In the genomic region with DNA sequence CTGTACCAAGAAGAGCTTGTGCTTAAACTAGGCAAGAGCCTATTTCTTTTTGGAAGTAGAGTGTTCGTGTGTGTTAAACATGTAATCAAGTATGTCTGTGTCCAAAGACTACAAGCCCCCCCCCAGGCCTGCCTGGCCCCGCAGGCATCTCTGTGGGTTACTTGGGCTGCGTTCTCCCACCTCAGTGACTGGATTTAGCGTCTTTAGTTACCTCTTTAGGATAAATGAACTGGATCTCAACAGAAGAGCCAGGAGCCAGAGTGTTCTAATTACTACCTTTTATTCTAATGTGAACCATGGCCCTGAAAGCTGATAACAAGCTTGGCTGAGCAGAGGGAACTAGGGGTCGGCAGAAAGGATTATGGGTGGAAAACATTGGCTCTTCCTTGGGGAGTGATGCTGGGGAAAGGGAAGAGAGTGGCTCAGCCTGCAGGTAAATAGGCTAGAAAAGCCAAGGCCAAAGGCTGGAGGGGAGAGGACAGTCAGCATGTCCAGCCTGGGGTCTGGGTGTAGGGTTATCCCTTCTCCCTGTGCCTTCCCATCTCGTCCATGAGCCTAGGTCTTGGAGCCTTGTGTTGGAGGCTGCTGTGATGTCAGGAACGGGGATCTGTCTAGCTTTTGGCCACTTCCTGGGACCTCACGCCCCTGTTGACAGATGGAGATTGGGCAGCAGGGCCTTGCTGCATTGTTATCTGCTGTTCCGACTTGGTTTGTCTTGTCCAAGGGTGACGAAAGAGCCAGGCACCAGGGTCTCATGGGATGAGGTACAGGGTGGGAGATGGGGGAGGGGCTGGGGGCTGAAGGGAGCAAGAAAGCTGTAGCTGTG, we compare ENCODE assay signal across 18 cellular contexts. TPM values are rescaled to one million over a fixed set of nuclear protein-coding genes. Genes with fewer than 3 reads are reported as not detected.
DNase-seq lines count a peak whose midpoint lies in the region; ATAC-seq, FAIRE-seq and TF ChIP-seq lines count a peak whose summit lies in the region.
"Had no signal": no experiment of that assay in that cellular context is flagged by ENCODE, and none has a peak within 500 bp of the region (broad histone marks: within the 10 kb centered on the region; RNA-seq: fewer than 3 reads in every experiment).

No MANE protein-coding gene starts in this region.

- H3K27ac Mint-ChIP-seq in activated CD8-positive, alpha-beta memory T cell treated with anti-CD3 and anti-CD28 coated beads, Interleukin-2, amount 10 ng/mL, durations not matched to agents 7 days and 5 days = peak overlapping the region; percentile 82

- ATAC-seq in activated CD8-positive, alpha-beta memory T cell treated with anti-CD3 and anti-CD28 coated beads, Interleukin-2, amount 10 ng/mL, durations not matched to agents 7 days and 5 days = no peak
- no peak; the same call in 2 of the 3 replicates for ATAC-seq in K562
- ATAC-seq in HG03139 (IDR thresholded peaks at IDR 0.05; ENCODE audit: unreplicated experiment) = no peak
- no peak for ATAC-seq in HG03565 (IDR thresholded peaks at IDR 0.05; ENCODE audit: unreplicated experiment)
- ATAC-seq: A549, esophagus mucosa had no signal

- no TSS peak for BruUV-seq in K562 (replicated peaks; lab: Mats Ljungman, UMichigan)

- no peak for DNase-seq in activated CD8-positive, alpha-beta memory T cell treated with anti-CD3 and anti-CD28 coated beads, Interleukin-2, amount 10 ng/mL, durations not matched to agents 7 days and 5 days
- no peak for DNase-seq in activated CD8-positive, alpha-beta memory T cell treated with anti-CD3 and anti-CD28 coated beads, Interleukin-2, amount 50 U/mL, for 48 hours
- DNase-seq in K562 (ENCODE audit: extremely low read depth in 1 of 4, low spot score in 3 of 4) (no peak), osteoblast (ENCODE audit: insufficient read length, low spot score, missing footprints) (peak; percentile 49), ovary (no peak)
- DNase-seq: activated effector memory CD4-positive, alpha-beta T cell treated with anti-CD3 and anti-CD28 coated beads, Interleukin-2, amount 50 U/mL, for 16 hours; hypothalamus; MM.1S; NCI-H2029 treated with DMSO at 0.1 percent for 48 hours had no signal

- no peak overlapping the region for H3K4me3 ChIP-seq in OCI-LY1 (ENCODE audit: low read depth, low read length, poor library complexity, severe bottlenecking)
- H3K4me3 ChIP-seq in K562 = no peak overlapping the region
- no peak overlapping the region for H3K4me3 ChIP-seq in osteoblast (ENCODE audit: insufficient read depth, low read length)
- no peak overlapping the region for H3K4me3 ChIP-seq in ovary
- H3K4me3 ChIP-seq: A549, lung had no signal

- H3K4me1 Mint-ChIP-seq in activated CD8-positive, alpha-beta memory T cell treated with anti-CD3 and anti-CD28 coated beads, Interleukin-2, amount 10 ng/mL, durations not matched to agents 7 days and 5 days = peaks cover 33% of the 10 kb centered on the region

- no peak overlapping the region for H3K9ac ChIP-seq in OCI-LY1 (ENCODE audit: low read length)
- peak overlapping the region in 1 of 2 experiments; percentile 71; a peak in 1 of 4 replicates for H3K9ac ChIP-seq in K562 (ENCODE audit: insufficient read depth in 1 of 2, low read depth in 2 of 2, low read length in 2 of 2)

- H3K9me2 ChIP-seq in OCI-LY1 (ENCODE audit: low read depth, low read length) = no peaks in the 10 kb centered on the region

- TF ChIP-seq POLR2A in K562 (conservative IDR thresholded peaks at IDR 0.05) (peak; percentile 21; the same call in 1 of the 2 replicates), ovary (IDR thresholded peaks at IDR 0.05) (no peak)

- peaks cover 6% of the 10 kb centered on the region for H3K4me1 ChIP-seq in OCI-LY1 (ENCODE audit: insufficient read depth, low read length, severe bottlenecking)
- H3K4me1 ChIP-seq in K562 (replicated peaks in 1 of 2; ENCODE audit: control insufficient read depth in 2 of 2, insufficient read depth in 2 of 2, low read length in 2 of 2) = peaks cover 5 to 10% of the 10 kb centered on the region in 2 experiments; a peak in 3 of 5 replicates
- H3K4me1 ChIP-seq in osteoblast (ENCODE audit: insufficient read depth, low read length) = no peaks in the 10 kb centered on the region
- peaks cover 4% of the 10 kb centered on the region for H3K4me1 ChIP-seq in ovary (ENCODE audit: insufficient read depth)
- H3K4me1 ChIP-seq: A549 had no signal

- in situ Hi-C loops in K562 (cut with MboI) = no loop called here

- no peaks in the 10 kb centered on the region for H3K79me2 ChIP-seq in OCI-LY1 (ENCODE audit: insufficient read depth, low read length)
- no peaks in the 10 kb centered on the region for H3K79me2 ChIP-seq in K562 (ENCODE audit: control insufficient read depth, insufficient read depth, low read length)
- no peaks in the 10 kb centered on the region for H3K79me2 ChIP-seq in osteoblast (ENCODE audit: insufficient read depth, low read length)

- H3K9me1 ChIP-seq in K562 (ENCODE audit: control insufficient read depth, insufficient read depth, low read length) = peaks cover 8% of the 10 kb centered on the region

- H3K36me3 ChIP-seq in OCI-LY1 (ENCODE audit: insufficient read depth, low read length) (peaks cover 90% of the 10 kb centered on the region), K562 (ENCODE audit: control insufficient read depth, insufficient read depth, low read length) (peaks cover 55% of the 10 kb centered on the region; the same call in 2 of the 3 replicates), osteoblast (ENCODE audit: insufficient read depth, low read length) (peaks cover 29% of the 10 kb centered on the region), ovary (no peaks in the 10 kb centered on the region)

- H2AFZ ChIP-seq in OCI-LY1 (ENCODE audit: low read length) = no peak overlapping the region
- H2AFZ ChIP-seq in K562 (ENCODE audit: low read depth, low read length) = no peak overlapping the region
- no peak overlapping the region for H2AFZ ChIP-seq in osteoblast (ENCODE audit: low read length)

- POLR2A ChIA-PET in K562 (lab: Yijun Ruan, JAX) = interaction anchor here (0.6 to 2.2 kb wide), 3 partner anchors 9 to 38 kb away, joined by 3 to 7 read pairs (median 3); no protein-coding TSS in a partner anchor

- no peak for FAIRE-seq in K562 (lab: Jason Lieb, UNC)
- FAIRE-seq: A549, urothelium cell line had no signal

- TF ChIP-seq EP300 in K562 (IDR thresholded peaks at IDR 0.05; ENCODE audit: low read length) (no peak), ovary (IDR thresholded peaks at IDR 0.05) (no peak)

- intact Hi-C loops in K562 (cut with micrococcal nuclease) (no loop called here), ovary (cut with DNase I) (no loop called here)

- no peaks in the 10 kb centered on the region for H3F3A ChIP-seq in OCI-LY1 (ENCODE audit: insufficient read depth, low read length)

- H3K27ac ChIP-seq in OCI-LY1 (ENCODE audit: low read depth, low read length, poor library complexity, severe bottlenecking) (peak overlapping the region; percentile 34), K562 (ENCODE audit: extremely low read depth, low read depth, low read length) (no peak overlapping the region), osteoblast (ENCODE audit: low read depth, low read length) (no peak overlapping the region), ovary (no peak overlapping the region)
- H3K27ac ChIP-seq: A549 had no signal

- H3K9me3 ChIP-seq in OCI-LY1 (ENCODE audit: low read length) (no peaks in the 10 kb centered on the region), K562 (replicated peaks; ENCODE audit: control insufficient read depth, insufficient read depth, low read depth, low read length) (no peaks in the 10 kb centered on the region), osteoblast (ENCODE audit: low read depth, low read length) (no peaks in the 10 kb centered on the region), ovary (no peaks in the 10 kb centered on the region)
- H3K9me3 ChIP-seq: A549 had no signal

- TF ChIP-seq RAD21 in K562 (CRISPR knock-in tag; conservative IDR thresholded peaks at IDR 0.05 in 1 of 2, IDR thresholded peaks at IDR 0.05 in 1 of 2) = no peak

- no peak overlapping the region for H3K4me3 Mint-ChIP-seq in activated CD8-positive, alpha-beta memory T cell treated with anti-CD3 and anti-CD28 coated beads, Interleukin-2, amount 10 ng/mL, durations not matched to agents 7 days and 5 days

- CTCF ChIA-PET in activated CD8-positive, alpha-beta memory T cell treated with anti-CD3 and anti-CD28 coated beads, Interleukin-2, amount 10 ng/mL, durations not matched to agents 7 days and 5 days (lab: Charles Lee) = interaction anchor here (1.0 to 8.2 kb wide), 5 partner anchors 9 to 650 kb away, joined by 3 to 87 read pairs (median 15); no protein-coding TSS in a partner anchor
- CTCF ChIA-PET in K562 (lab: Yijun Ruan, JAX; ENCODE audit: low intra/inter-chr PET ratio) = no interaction called here

- 63% methylated on average over 10 of the region's 10 CpGs for WGBS in K562 (ENCODE audit: insufficient coverage, low coverage, missing lambda C conversion rate)
- 68 to 79% (median 71%) methylated on average over 10 of the region's 10 CpGs for WGBS in ovary, 3 donors

- no peaks in the 10 kb centered on the region for H3K9me3 Mint-ChIP-seq in activated CD8-positive, alpha-beta memory T cell treated with anti-CD3 and anti-CD28 coated beads, Interleukin-2, amount 10 ng/mL, durations not matched to agents 7 days and 5 days (ENCODE audit: low read depth)

- TF ChIP-seq CTCF in OCI-LY1 (IDR thresholded peaks at IDR 0.05; ENCODE audit: low read length) = no peak
- no peak for TF ChIP-seq CTCF in K562 (IDR thresholded peaks at IDR 0.05 in 2 of 3, conservative IDR thresholded peaks at IDR 0.05 in 1 of 3; ENCODE audit: insufficient read depth in 2 of 3, low read depth in 1 of 3, low read length in 3 of 3)
- TF ChIP-seq CTCF in osteoblast (IDR thresholded peaks at IDR 0.05; ENCODE audit: extremely low read depth, low read depth, low read length) = no peak
- no peak for TF ChIP-seq CTCF in ovary (IDR thresholded peaks at IDR 0.05)

- H4K20me1 ChIP-seq in OCI-LY1 (ENCODE audit: insufficient read depth, low read length) = no peaks in the 10 kb centered on the region
- H4K20me1 ChIP-seq in K562 (replicated peaks; ENCODE audit: control insufficient read depth, insufficient read depth, low read length) = peaks cover 4% of the 10 kb centered on the region
- H4K20me1 ChIP-seq in osteoblast (ENCODE audit: insufficient read depth, low read length) = no peaks in the 10 kb centered on the region

- no peaks in the 10 kb centered on the region for H3K27me3 Mint-ChIP-seq in activated CD8-positive, alpha-beta memory T cell treated with anti-CD3 and anti-CD28 coated beads, Interleukin-2, amount 10 ng/mL, durations not matched to agents 7 days and 5 days

- H3K27me3 ChIP-seq in OCI-LY1 (ENCODE audit: insufficient read depth, low read length) = no peaks in the 10 kb centered on the region
- H3K27me3 ChIP-seq in K562 (ENCODE audit: control insufficient read depth in 2 of 2, insufficient read depth in 2 of 2, low read length in 2 of 2) = no peaks in the 10 kb centered on the region
- H3K27me3 ChIP-seq in osteoblast (ENCODE audit: insufficient read depth, low read length) = no peaks in the 10 kb centered on the region
- no peaks in the 10 kb centered on the region for H3K27me3 ChIP-seq in ovary

- peaks cover 48% of the 10 kb centered on the region for H3K36me3 Mint-ChIP-seq in activated CD8-positive, alpha-beta memory T cell treated with anti-CD3 and anti-CD28 coated beads, Interleukin-2, amount 10 ng/mL, durations not matched to agents 7 days and 5 days

- H3K4me2 ChIP-seq in OCI-LY1 (ENCODE audit: low read length) = no peak overlapping the region
- H3K4me2 ChIP-seq in K562 (ENCODE audit: insufficient read depth, low read length) = no peak overlapping the region
- H3K4me2 ChIP-seq in osteoblast (ENCODE audit: insufficient read depth, low read length) = no peak overlapping the region
- H3K4me2 ChIP-seq: A549 had no signal

RNA-seq across cellular contexts. Expression of a gene that starts 11.1 kb away (rescaled TPM):
- 1,000 to 10,000 TPM; 1,513 to 1,561 TPM for total RNA-seq in activated CD8-positive, alpha-beta memory T cell treated with anti-CD3 and anti-CD28 coated beads, Interleukin-2, amount 10 ng/mL, durations not matched to agents 7 days and 5 days
- total RNA-seq in K562 (2011; cell fraction: chromatin; rRNA removed; ENCODE audit: low replicate concordance) = not detected in 2 replicates
- total RNA-seq in K562 (2011; cell fraction: nucleolus; rRNA removed) = not detected in 2 replicates
- not detected in 2 replicates for total RNA-seq in K562 (2011; cell fraction: nucleoplasm; rRNA removed)
- 1.00 and 1.1 TPM in 2 replicates for total RNA-seq in K562 (2014; rRNA removed)
- total RNA-seq in K562 (2014; rRNA removed; fragmentation: Illumina TruSeq; extraction: Trizol) = 0.18 TPM in 1 of 2 replicates, not detected in the other
- 0.65 and 0.87 TPM in 2 replicates for total RNA-seq in K562 (2015; rRNA removed; fragmentation: Illumina TruSeq; extraction: Trizol)
- 4.8 and 6.0 TPM in 2 replicates for total RNA-seq in K562 (2021)
- polyA plus RNA-seq in K562 (2011; rRNA removed) = 0.07 and 0.22 TPM in 2 replicates
- 0.22 and 0.27 TPM in 2 replicates for polyA plus RNA-seq in K562 (2011; cell fraction: cytosol; rRNA removed)
- 0.23 TPM in 1 of 2 replicates, not detected in the other for polyA plus RNA-seq in K562 (2011; cell fraction: nucleus; rRNA removed)
- 0.82 and 2.1 TPM in 2 replicates for polyA plus RNA-seq in K562 (2012)
- polyA plus RNA-seq in K562 (2014; fragmentation: Illumina TruSeq; extraction: Trizol) = 0.40 and 1.1 TPM in 2 replicates
- under 1 TPM; 0.21 to 0.24 TPM for polyA plus RNA-seq in K562 (2014; fragmentation: Nextera tagmentation; extraction: Ambion mirVana)
- polyA plus RNA-seq in K562 (2014; rRNA removed) = 0.32 and 1.9 TPM in 2 replicates
- 0.18 TPM in 1 of 2 replicates, not detected in the other for polyA minus RNA-seq in K562 (2011; rRNA and poly(A)+ RNA removed)
- polyA minus RNA-seq in K562 (2011; cell fraction: cytosol; rRNA and poly(A)+ RNA removed) = 1.5 TPM in 1 of 2 replicates, not detected in the other
- not detected in 2 replicates for polyA minus RNA-seq in K562 (2011; cell fraction: nucleus; rRNA and poly(A)+ RNA removed)
- 21.4 and 83.4 TPM in 2 replicates for total RNA-seq in osteoblast
- 100 to 1,000 TPM in 6 of 7 donors, 10 to 100 TPM in 1; 96.9 to 750 (median 384) TPM for total RNA-seq in ovary
- polyA plus RNA-seq in ovary = 1,000 to 10,000 TPM in 1 of 2 donors, 100 to 1,000 TPM in 1; 280 to 1,292 TPM
- total RNA-seq: chondrocyte, osteocyte had no signal
- polyA plus RNA-seq: A549 had no signal

RNA-seq across cellular contexts. Expression of a gene that starts 44.1 kb away (rescaled TPM):
- 10 to 100 TPM; 95.3 to 96.9 TPM for total RNA-seq in activated CD8-positive, alpha-beta memory T cell treated with anti-CD3 and anti-CD28 coated beads, Interleukin-2, amount 10 ng/mL, durations not matched to agents 7 days and 5 days
- 85.2 and 176 TPM in 2 replicates for total RNA-seq in K562 (2011; cell fraction: chromatin; rRNA removed; ENCODE audit: low replicate concordance)
- 76.1 and 89.9 TPM in 2 replicates for total RNA-seq in K562 (2011; cell fraction: nucleolus; rRNA removed)
- 70.8 and 76.0 TPM in 2 replicates for total RNA-seq in K562 (2011; cell fraction: nucleoplasm; rRNA removed)
- total RNA-seq in K562 (2014; rRNA removed) = 75.9 and 93.5 TPM in 2 replicates
- 49.7 and 61.8 TPM in 2 replicates for total RNA-seq in K562 (2014; rRNA removed; fragmentation: Illumina TruSeq; extraction: Trizol)
- total RNA-seq in K562 (2015; rRNA removed; fragmentation: Illumina TruSeq; extraction: Trizol) = 61.7 and 65.3 TPM in 2 replicates
- total RNA-seq in K562 (2021) = 122 and 134 TPM in 2 replicates
- 20.7 and 23.9 TPM in 2 replicates for polyA plus RNA-seq in K562 (2011; rRNA removed)
- 20.8 and 26.5 TPM in 2 replicates for polyA plus RNA-seq in K562 (2011; cell fraction: cytosol; rRNA removed)
- 58.2 and 91.5 TPM in 2 replicates for polyA plus RNA-seq in K562 (2011; cell fraction: nucleus; rRNA removed)
- polyA plus RNA-seq in K562 (2012) = 49.5 and 79.5 TPM in 2 replicates
- polyA plus RNA-seq in K562 (2014; fragmentation: Illumina TruSeq; extraction: Trizol) = 98.6 and 113 TPM in 2 replicates
- polyA plus RNA-seq in K562 (2014; fragmentation: Nextera tagmentation; extraction: Ambion mirVana) = 10 to 100 TPM in 1 of 2 experiments, 1 to 10 TPM in 1; 9.8 to 17.3 TPM
- 53.9 and 64.1 TPM in 2 replicates for polyA plus RNA-seq in K562 (2014; rRNA removed)
- polyA minus RNA-seq in K562 (2011; rRNA and poly(A)+ RNA removed) = 20.0 and 23.5 TPM in 2 replicates
- 44.1 and 48.4 TPM in 2 replicates for polyA minus RNA-seq in K562 (2011; cell fraction: cytosol; rRNA and poly(A)+ RNA removed)
- polyA minus RNA-seq in K562 (2011; cell fraction: nucleus; rRNA and poly(A)+ RNA removed) = 32.2 and 34.8 TPM in 2 replicates
- 12.3 and 12.4 TPM in 2 replicates for total RNA-seq in osteoblast
- total RNA-seq in ovary = 10 to 100 TPM; 16.9 to 38.3 (median 31.2) TPM
- 10 to 100 TPM; 16.7 to 25.4 TPM for polyA plus RNA-seq in ovary

RNA-seq across cellular contexts. Expression of a gene that starts 48.0 kb away (rescaled TPM):
- total RNA-seq in activated CD8-positive, alpha-beta memory T cell treated with anti-CD3 and anti-CD28 coated beads, Interleukin-2, amount 10 ng/mL, durations not matched to agents 7 days and 5 days = 1,000 to 10,000 TPM; 1,980 to 2,218 TPM
- total RNA-seq in K562 (2011; cell fraction: chromatin; rRNA removed; ENCODE audit: low replicate concordance) = 265 and 394 TPM in 2 replicates
- 818 and 919 TPM in 2 replicates for total RNA-seq in K562 (2011; cell fraction: nucleolus; rRNA removed)
- 1,009 and 1,942 TPM in 2 replicates for total RNA-seq in K562 (2011; cell fraction: nucleoplasm; rRNA removed)
- 3,004 and 3,238 TPM in 2 replicates for total RNA-seq in K562 (2014; rRNA removed)
- total RNA-seq in K562 (2014; rRNA removed; fragmentation: Illumina TruSeq; extraction: Trizol) = 3,003 and 3,017 TPM in 2 replicates
- 2,679 and 2,873 TPM in 2 replicates for total RNA-seq in K562 (2015; rRNA removed; fragmentation: Illumina TruSeq; extraction: Trizol)
- total RNA-seq in K562 (2021) = 3,285 and 3,523 TPM in 2 replicates
- 5,983 and 6,751 TPM in 2 replicates for polyA plus RNA-seq in K562 (2011; rRNA removed)
- 5,490 and 8,746 TPM in 2 replicates for polyA plus RNA-seq in K562 (2011; cell fraction: cytosol; rRNA removed)
- polyA plus RNA-seq in K562 (2011; cell fraction: nucleus; rRNA removed) = 1,361 and 2,299 TPM in 2 replicates
- 4,665 and 5,719 TPM in 2 replicates for polyA plus RNA-seq in K562 (2012)
- polyA plus RNA-seq in K562 (2014; fragmentation: Illumina TruSeq; extraction: Trizol) = 3,907 and 4,185 TPM in 2 replicates
- polyA plus RNA-seq in K562 (2014; fragmentation: Nextera tagmentation; extraction: Ambion mirVana) = 1,000 to 10,000 TPM; 1,824 to 2,512 TPM
- 4,384 and 5,321 TPM in 2 replicates for polyA plus RNA-seq in K562 (2014; rRNA removed)
- 3,342 and 3,929 TPM in 2 replicates for polyA minus RNA-seq in K562 (2011; rRNA and poly(A)+ RNA removed)
- 682 and 753 TPM in 2 replicates for polyA minus RNA-seq in K562 (2011; cell fraction: cytosol; rRNA and poly(A)+ RNA removed)
- 162 and 371 TPM in 2 replicates for polyA minus RNA-seq in K562 (2011; cell fraction: nucleus; rRNA and poly(A)+ RNA removed)
- total RNA-seq in osteoblast = 1,720 and 2,211 TPM in 2 replicates
- 1,000 to 10,000 TPM; 2,727 to 9,295 (median 4,211) TPM for total RNA-seq in ovary
- 1,000 to 10,000 TPM; 2,234 to 8,183 TPM for polyA plus RNA-seq in ovary
